ENCODE assay signal across 31 cellular contexts in the genomic region with DNA sequence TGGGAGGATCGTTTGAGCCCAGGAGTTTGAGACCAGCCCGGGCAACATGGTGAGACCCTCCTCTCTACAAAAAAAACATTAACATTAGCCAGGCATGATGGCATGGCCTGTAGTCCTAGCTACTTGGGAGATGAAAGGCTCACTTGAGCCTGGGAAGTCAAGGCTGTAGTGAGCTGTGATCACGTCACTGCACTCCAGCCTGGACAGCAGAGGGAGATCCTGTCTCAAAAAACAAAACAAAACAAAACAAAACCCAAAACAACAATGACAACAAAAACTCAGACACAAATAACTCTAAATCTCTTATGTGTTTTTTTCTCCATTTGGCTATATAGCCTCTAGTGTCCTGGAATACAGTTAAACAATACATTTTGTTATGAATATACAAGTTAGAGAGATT.
DNase-seq lines count a peak whose midpoint lies in the region; ATAC-seq and TF ChIP-seq lines count a peak whose summit lies in the region.
"Had no signal": no experiment of that assay in that cellular context is flagged by ENCODE, and none has a peak within 500 bp of the region (broad histone marks: within the 10 kb centered on the region; RNA-seq: fewer than 3 reads in every experiment).

No MANE protein-coding gene starts in this region.

- TF ChIP-seq CTCF in Loucy (conservative IDR thresholded peaks at IDR 0.05; ENCODE audit: low read length) = peak; percentile 33
- TF ChIP-seq CTCF in chondrocyte (IDR thresholded peaks at IDR 0.05) = peak; percentile 11
- no peak for TF ChIP-seq CTCF in nephron progenitor cell (IDR thresholded peaks at IDR 0.05)
- TF ChIP-seq CTCF in omental fat pad (IDR thresholded peaks at IDR 0.05) = no peak

- H3K4me2 ChIP-seq in Loucy (ENCODE audit: low read depth, low read length, poor library complexity, severe bottlenecking) = no peak overlapping the region
- H3K4me2 ChIP-seq: GM23338 had no signal

- no peak overlapping the region for H3K27ac Mint-ChIP-seq in activated CD4-positive, alpha-beta T cell treated with anti-CD3 and anti-CD28 coated beads, Interleukin-2, amount 10 ng/mL, durations not matched to agents 7 days and 5 days
- H3K27ac Mint-ChIP-seq in chondrocyte (ENCODE audit: unreplicated experiment) = no peak overlapping the region
- H3K27ac Mint-ChIP-seq in nephron progenitor cell = peak overlapping the region; percentile 86
- H3K27ac Mint-ChIP-seq: activated naive CD8-positive, alpha-beta T cell treated with anti-CD3 and anti-CD28 coated beads for 36 hours; CD14-positive monocyte; GM23338; mesothelial cell of epicardium; naive B cell; T-cell had no signal

- H3K9me3 Mint-ChIP-seq in activated CD4-positive, alpha-beta T cell treated with anti-CD3 and anti-CD28 coated beads, Interleukin-2, amount 10 ng/mL, durations not matched to agents 7 days and 5 days = no peaks in the 10 kb centered on the region
- H3K9me3 Mint-ChIP-seq in chondrocyte (ENCODE audit: low read depth) (peaks cover 3% of the 10 kb centered on the region), nephron progenitor cell (peaks cover 8% of the 10 kb centered on the region)
- H3K9me3 Mint-ChIP-seq: activated naive CD8-positive, alpha-beta T cell treated with anti-CD3 and anti-CD28 coated beads for 36 hours; GM23338; T-cell had no signal

- CTCF ChIA-PET in activated CD4-positive, alpha-beta T cell treated with anti-CD3 and anti-CD28 coated beads, Interleukin-2, amount 10 ng/mL, durations not matched to agents 7 days and 5 days (lab: Charles Lee) = no interaction called here

- no peaks in the 10 kb centered on the region for H3K27me3 Mint-ChIP-seq in activated CD4-positive, alpha-beta T cell treated with anti-CD3 and anti-CD28 coated beads, Interleukin-2, amount 10 ng/mL, durations not matched to agents 7 days and 5 days
- H3K27me3 Mint-ChIP-seq in chondrocyte (ENCODE audit: low read depth) (peaks cover 17% of the 10 kb centered on the region), nephron progenitor cell (ENCODE audit: low read depth, poor library complexity) (peaks cover 14% of the 10 kb centered on the region)
- H3K27me3 Mint-ChIP-seq: activated naive CD8-positive, alpha-beta T cell treated with anti-CD3 and anti-CD28 coated beads for 36 hours had no signal

- H3K9me3 ChIP-seq in Loucy (ENCODE audit: insufficient read depth, low read depth, low read length) = no peaks in the 10 kb centered on the region
- H3K9me3 ChIP-seq: MG63, prostate gland, sigmoid colon, vagina had no signal

- no peaks in the 10 kb centered on the region for H3K9me2 ChIP-seq in Loucy (replicated peaks; ENCODE audit: low read depth, low read length)

- H3K36me3 Mint-ChIP-seq in activated CD4-positive, alpha-beta T cell treated with anti-CD3 and anti-CD28 coated beads, Interleukin-2, amount 10 ng/mL, durations not matched to agents 7 days and 5 days (ENCODE audit: low read depth) = no peaks in the 10 kb centered on the region
- H3K36me3 Mint-ChIP-seq in chondrocyte (ENCODE audit: low read depth) (no peaks in the 10 kb centered on the region), nephron progenitor cell (ENCODE audit: low read depth) (peaks cover 5% of the 10 kb centered on the region)
- H3K36me3 Mint-ChIP-seq: activated naive CD8-positive, alpha-beta T cell treated with anti-CD3 and anti-CD28 coated beads for 36 hours; CD14-positive monocyte; mesothelial cell of epicardium; naive B cell; T-cell had no signal

- H4K20me1 ChIP-seq in Loucy (ENCODE audit: insufficient read depth, low read length, poor library complexity, severe bottlenecking) = no peaks in the 10 kb centered on the region

- DNase-seq in activated CD4-positive, alpha-beta T cell treated with anti-CD3 and anti-CD28 coated beads, Interleukin-2, amount 10 ng/mL, durations not matched to agents 7 days and 5 days = peak; percentile 6
- DNase-seq in activated CD4-positive, alpha-beta T cell treated with anti-CD3 and anti-CD28 coated beads for 48 hours = no peak
- DNase-seq in chondrocyte (ENCODE audit: low spot score) (no peak), nephron progenitor cell (no peak), omental fat pad (ENCODE audit: low spot score) (no peak)
- DNase-seq: activated CD4-positive, alpha-beta T cell treated with anti-CD3 and anti-CD28 coated beads, Interleukin-2, amount 50 U/mL, for 1 hour; activated effector memory CD4-positive, alpha-beta T cell treated with Interleukin-2 at 50 U/mL for 16 hours; activated naive CD8-positive, alpha-beta T cell treated with anti-CD3 and anti-CD28 coated beads for 36 hours; activated T-cell treated with anti-CD3 and anti-CD28 coated beads, Interleukin-2, amount 50 U/mL, for 1 hour; aorta; islet precursor cell; MG63; naive B cell; NCI-H1105 treated with DMSO at 0.1 percent for 48 hours; NCI-H1930; NCI-H2227 treated with DMSO at 0.1 percent for 48 hours; NCI-H526; RPMI8226; sigmoid colon; stimulated activated CD4-positive, alpha-beta T cell treated with anti-CD3 and anti-CD28 coated beads, Interleukin-4, amount 100 ng/mL, for 1 hour; stomach; T-cell; WERI-Rb-1 had no signal

- no peaks in the 10 kb centered on the region for H3K36me3 ChIP-seq in Loucy (ENCODE audit: insufficient read depth, low read length)
- H3K36me3 ChIP-seq: MG63, prostate gland, sigmoid colon, stomach, vagina, WERI-Rb-1 had no signal

- H3K4me3 ChIP-seq in Loucy (ENCODE audit: low read length, poor library complexity, severe bottlenecking) = no peak overlapping the region
- H3K4me3 ChIP-seq: GM23338, MG63, prostate gland, sigmoid colon, stomach, vagina had no signal

- no peaks in the 10 kb centered on the region for H3K79me2 ChIP-seq in Loucy (ENCODE audit: insufficient read depth, low read length)

- ATAC-seq in HG02678 (IDR thresholded peaks at IDR 0.05; ENCODE audit: unreplicated experiment) = no peak
- ATAC-seq in omental fat pad (ENCODE audit: low FRiP score) = no peak
- ATAC-seq in GM18519 (IDR thresholded peaks at IDR 0.05; ENCODE audit: low FRiP score, unreplicated experiment) = no peak
- ATAC-seq: GM23338, T-cell had no signal

- POLR2A ChIA-PET in activated CD4-positive, alpha-beta T cell treated with anti-CD3 and anti-CD28 coated beads, Interleukin-2, amount 10 ng/mL, durations not matched to agents 7 days and 5 days (lab: Charles Lee) = no interaction called here

- no peak overlapping the region for H3K9ac ChIP-seq in Loucy (ENCODE audit: low read depth, low read length, poor library complexity, severe bottlenecking)

- H2AFZ ChIP-seq in Loucy (ENCODE audit: low read length) = no peak overlapping the region
- H2AFZ ChIP-seq: GM23338 had no signal

- H3K27me3 ChIP-seq in Loucy (ENCODE audit: insufficient read depth, low read length, poor library complexity, severe bottlenecking) = no peaks in the 10 kb centered on the region
- H3K27me3 ChIP-seq: MG63, sigmoid colon, stomach, vagina had no signal

- H3F3A ChIP-seq in Loucy (ENCODE audit: low read depth) = no peaks in the 10 kb centered on the region

- no peaks in the 10 kb centered on the region for H3K4me1 ChIP-seq in Loucy (ENCODE audit: insufficient read depth, low read length, poor library complexity, severe bottlenecking)
- H3K4me1 ChIP-seq: prostate gland, sigmoid colon, stomach, vagina had no signal

- no peaks in the 10 kb centered on the region for H3K4me1 Mint-ChIP-seq in activated CD4-positive, alpha-beta T cell treated with anti-CD3 and anti-CD28 coated beads, Interleukin-2, amount 10 ng/mL, durations not matched to agents 7 days and 5 days
- H3K4me1 Mint-ChIP-seq in chondrocyte (ENCODE audit: low read depth) (no peaks in the 10 kb centered on the region), nephron progenitor cell (peaks cover 28% of the 10 kb centered on the region)
- H3K4me1 Mint-ChIP-seq: CD14-positive monocyte, GM23338, naive B cell, T-cell had no signal

- no peak overlapping the region for H3K4me3 Mint-ChIP-seq in activated CD4-positive, alpha-beta T cell treated with anti-CD3 and anti-CD28 coated beads, Interleukin-2, amount 10 ng/mL, durations not matched to agents 7 days and 5 days
- H3K4me3 Mint-ChIP-seq in chondrocyte (ENCODE audit: unreplicated experiment) = no peak overlapping the region
- no peak overlapping the region for H3K4me3 Mint-ChIP-seq in nephron progenitor cell
- H3K4me3 Mint-ChIP-seq: activated naive CD8-positive, alpha-beta T cell treated with anti-CD3 and anti-CD28 coated beads for 36 hours; CD14-positive monocyte; GM23338; mesothelial cell of epicardium; naive B cell; T-cell had no signal

Comparison
In these comparisons a context has a peak if more than half of its experiments do, and no peak if none do; other contexts are left out.
1. CTCF ChIP-seq: peak in Loucy (single experiment) and chondrocyte (single experiment); none in nephron progenitor cell (single experiment) and omental fat pad (0 of 3).